Comparison of ENCODE assay signal across 1 cellular context in genomic region chr11:71927813-71928738, GRCh38.
TF ChIP-seq lines count a peak whose summit lies in the region.

Gene XNDC1N (minus strand): TSS chr11:71928594. CDS start chr11:71923353, 5,241 bp downstream.

TF ChIP-seq in K562, 482 proteins besides CTCF, POLR2A, EP300 and RAD21 (continued from another document and continues in another):
- TF ChIP-seq CUX1 (CRISPR knock-in tag; IDR thresholded peaks at IDR 0.05), result no peak
- no peak for TF ChIP-seq GTF2F1 (IDR thresholded peaks at IDR 0.05; ENCODE audit: low read depth, low read length)
- TF ChIP-seq SIN3A (IDR thresholded peaks at IDR 0.05; ENCODE audit: borderline replicate concordance in 2 of 2, control insufficient read depth in 1 of 2, low read depth in 2 of 2, low read length in 2 of 2), result no peak; a peak in 1 of 4 replicates
- TF ChIP-seq FOS (IDR thresholded peaks at IDR 0.05; ENCODE audit: extremely low read depth, insufficient read length), result no peak
- TF ChIP-seq U2AF2 (optimal IDR thresholded peaks at IDR 0.05; ENCODE audit: low read depth, low read length), result no peak
- no peak for TF ChIP-seq BHLHE40 (IDR thresholded peaks at IDR 0.05; ENCODE audit: low read length)
- no peak; the same call in 1 of the 2 replicates for TF ChIP-seq FOXK1 (CRISPR knock-in tag; IDR thresholded peaks at IDR 0.05; ENCODE audit: borderline replicate concordance)
- no peak for TF ChIP-seq ARID2 (IDR thresholded peaks at IDR 0.05)
- no peak for TF ChIP-seq MYNN (IDR thresholded peaks at IDR 0.05)
- TF ChIP-seq MYNN (CRISPR knock-in tag; IDR thresholded peaks at IDR 0.05), result no peak
- TF ChIP-seq ZC3H8 (IDR thresholded peaks at IDR 0.05), result no peak
- TF ChIP-seq SFPQ (IDR thresholded peaks at IDR 0.05; ENCODE audit: low read depth, low read length), result no peak
- TF ChIP-seq ZNF785 (CRISPR knock-in tag; IDR thresholded peaks at IDR 0.05), result no peak
- no peak for TF ChIP-seq ZNF184 (CRISPR knock-in tag; IDR thresholded peaks at IDR 0.05)
- TF ChIP-seq CBFA2T2 (conservative IDR thresholded peaks at IDR 0.05), result no peak; the same call in 1 of the 2 replicates
- TF ChIP-seq ZNF76 (CRISPR knock-in tag; IDR thresholded peaks at IDR 0.05; ENCODE audit: borderline replicate concordance), result no peak
- TF ChIP-seq ZNF766 (CRISPR knock-in tag; conservative IDR thresholded peaks at IDR 0.05), result no peak
- no peak for TF ChIP-seq NR3C1 (CRISPR knock-in tag; IDR thresholded peaks at IDR 0.05)
- TF ChIP-seq CHCHD3 (CRISPR knock-in tag; IDR thresholded peaks at IDR 0.05), result no peak
- no peak for TF ChIP-seq STAT5A (IDR thresholded peaks at IDR 0.05; ENCODE audit: borderline replicate concordance, low read length)
- no peak for TF ChIP-seq TFAP4 (CRISPR knock-in tag; IDR thresholded peaks at IDR 0.05; ENCODE audit: borderline replicate concordance)
- TF ChIP-seq TAL1 (IDR thresholded peaks at IDR 0.05), result no peak
- TF ChIP-seq ZBTB34 (CRISPR knock-in tag; IDR thresholded peaks at IDR 0.05), result no peak
- no peak for TF ChIP-seq ZNF23 (CRISPR knock-in tag; IDR thresholded peaks at IDR 0.05)
- TF ChIP-seq GABPB2 (CRISPR knock-in tag; conservative IDR thresholded peaks at IDR 0.05), result no peak
- no peak for TF ChIP-seq HDGF (IDR thresholded peaks at IDR 0.05)
- no peak for TF ChIP-seq CREB5 (CRISPR knock-in tag; IDR thresholded peaks at IDR 0.05)
- TF ChIP-seq E4F1 (CRISPR knock-in tag; IDR thresholded peaks at IDR 0.05; ENCODE audit: borderline replicate concordance), result no peak
- no peak for TF ChIP-seq ZNF175 (CRISPR knock-in tag; IDR thresholded peaks at IDR 0.05; ENCODE audit: low read depth)
- TF ChIP-seq ILF3 (IDR thresholded peaks at IDR 0.05; ENCODE audit: borderline replicate concordance), result no peak
- TF ChIP-seq BRF2 (IDR thresholded peaks at IDR 0.05; ENCODE audit: borderline replicate concordance, insufficient read depth, insufficient read length), result no peak
- TF ChIP-seq NELFE (IDR thresholded peaks at IDR 0.05; ENCODE audit: insufficient read depth, insufficient read length), result no peak
- peak; percentile 50 for TF ChIP-seq POLR2AphosphoS5 (IDR thresholded peaks at IDR 0.05; ENCODE audit: control insufficient read depth, insufficient read depth, low read depth, low read length)
- TF ChIP-seq TCFL5 (CRISPR knock-in tag; conservative IDR thresholded peaks at IDR 0.05), result no peak
- no peak for TF ChIP-seq SPI1 (IDR thresholded peaks at IDR 0.05; ENCODE audit: borderline replicate concordance, low read depth, low read length)
- TF ChIP-seq IFI16 (CRISPR knock-in tag; IDR thresholded peaks at IDR 0.05), result no peak
- TF ChIP-seq PRPF4 (IDR thresholded peaks at IDR 0.05; ENCODE audit: insufficient read depth, low read depth, low read length, poor library complexity, severe bottlenecking), result no peak
- no peak for TF ChIP-seq ZNF3 (CRISPR knock-in tag; IDR thresholded peaks at IDR 0.05)
- no peak for TF ChIP-seq BACH1 (tag; IDR thresholded peaks at IDR 0.05)
- no peak for TF ChIP-seq MCM7 (IDR thresholded peaks at IDR 0.05)
- TF ChIP-seq NR1H2 (CRISPR knock-in tag; IDR thresholded peaks at IDR 0.05), result no peak
- TF ChIP-seq ATF2 (CRISPR knock-in tag; IDR thresholded peaks at IDR 0.05), result peak; percentile 50; the same call in 1 of the 2 replicates
- TF ChIP-seq CEBPG (CRISPR knock-in tag; IDR thresholded peaks at IDR 0.05), result no peak
- TF ChIP-seq CEBPG (tag; conservative IDR thresholded peaks at IDR 0.05 in 1 of 2, IDR thresholded peaks at IDR 0.05 in 1 of 2), result no peak
- no peak for TF ChIP-seq ZNF507 (tag; conservative IDR thresholded peaks at IDR 0.05)
- TF ChIP-seq MED1 (CRISPR knock-in tag; IDR thresholded peaks at IDR 0.05; ENCODE audit: borderline replicate concordance), result no peak
- TF ChIP-seq PCBP2 (IDR thresholded peaks at IDR 0.05; ENCODE audit: low read depth, low read length, poor library complexity, severe bottlenecking), result no peak
- no peak for TF ChIP-seq BRD4 (IDR thresholded peaks at IDR 0.05)
- TF ChIP-seq MAX (CRISPR knock-in tag; IDR thresholded peaks at IDR 0.05), result peak; percentile 40; the same call in 1 of the 2 replicates
- TF ChIP-seq FIP1L1 (IDR thresholded peaks at IDR 0.05; ENCODE audit: low read depth, low read length, poor library complexity, severe bottlenecking), result no peak
- no peak for TF ChIP-seq HNRNPH1 (optimal IDR thresholded peaks at IDR 0.05; ENCODE audit: low read depth, low read length)
